In the genomic region with DNA sequence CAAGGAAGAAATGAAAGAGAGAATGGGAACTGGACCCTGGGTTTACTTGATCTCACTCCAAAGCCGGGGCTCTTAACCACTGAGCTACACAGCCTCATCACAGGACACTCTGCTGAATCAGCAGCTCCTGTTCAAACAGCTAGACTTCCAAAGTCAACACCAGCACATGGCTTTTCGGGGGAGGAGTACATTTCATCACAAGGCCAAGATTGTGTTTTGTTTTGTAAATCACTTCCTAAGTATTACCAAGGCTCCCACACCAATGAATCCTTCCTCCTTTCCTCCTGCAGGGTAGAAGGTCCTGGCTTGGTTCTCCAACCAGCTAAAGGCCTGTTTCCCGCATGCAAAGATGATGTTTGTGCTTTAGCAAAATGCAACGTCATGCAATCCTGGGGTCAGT, we compare ENCODE assay signal across 14 cellular contexts.
DNase-seq lines count a peak whose midpoint lies in the region; ATAC-seq and TF ChIP-seq lines count a peak whose summit lies in the region.
"Had no signal": no experiment of that assay in that cellular context is flagged by ENCODE, and none has a peak within 500 bp of the region (broad histone marks: within the 10 kb centered on the region; RNA-seq: fewer than 3 reads in every experiment).

No MANE protein-coding gene starts in this region.

- no peak overlapping the region for H2AFZ ChIP-seq in hepatocyte

- no peaks in the 10 kb centered on the region for H3K36me3 Mint-ChIP-seq in activated T-helper 17 cell treated with anti-CD3 and anti-CD28 coated beads, Interleukin-2, amount 50 U/mL, for 72 hours (ENCODE audit: low read depth)

- H3K9me3 ChIP-seq in hepatocyte (ENCODE audit: low read depth): no peaks in the 10 kb centered on the region
- H3K9me3 ChIP-seq: adrenal gland, SJSA1 had no signal

- H3K4me3 ChIP-seq in H7 (ENCODE audit: insufficient read depth, low read depth, low read length) (no peak overlapping the region), hepatocyte (no peak overlapping the region)
- H3K4me3 ChIP-seq: adrenal gland, SJSA1 had no signal

- H3K4me3 Mint-ChIP-seq in activated T-helper 17 cell treated with anti-CD3 and anti-CD28 coated beads, Interleukin-2, amount 50 U/mL, for 72 hours: no peak overlapping the region
- H3K4me3 Mint-ChIP-seq: activated B cell treated with CpG ODN at 0.5 μM for 24 hours had no signal

- 54% methylated on average over 4 of the region's 4 CpGs for WGBS in hepatocyte (ENCODE audit: low lambda C conversion rate, missing lambda C conversion rate)

- H3K79me2 ChIP-seq in hepatocyte: peaks cover 9% of the 10 kb centered on the region

- H4K20me1 ChIP-seq in hepatocyte (ENCODE audit: insufficient read depth, poor library complexity, severe bottlenecking): no peaks in the 10 kb centered on the region

- no peaks in the 10 kb centered on the region for H3K27me3 Mint-ChIP-seq in activated T-helper 17 cell treated with anti-CD3 and anti-CD28 coated beads, Interleukin-2, amount 50 U/mL, for 72 hours
- H3K27me3 Mint-ChIP-seq: activated B cell treated with CpG ODN at 0.5 μM for 24 hours had no signal

- no peak for TF ChIP-seq CTCF in hepatocyte (IDR thresholded peaks at IDR 0.05; ENCODE audit: poor library complexity)
- no peak for TF ChIP-seq CTCF in RWPE1 (conservative IDR thresholded peaks at IDR 0.05; ENCODE audit: low read depth)

- H3K27me3 ChIP-seq in H7 (ENCODE audit: control insufficient read depth, insufficient read depth, low read length): no peaks in the 10 kb centered on the region
- H3K27me3 ChIP-seq in hepatocyte: no peaks in the 10 kb centered on the region
- H3K27me3 ChIP-seq: adrenal gland, SJSA1 had no signal

- H3K27ac ChIP-seq in hepatocyte (no peak overlapping the region), RWPE1 (no peak overlapping the region)
- H3K27ac ChIP-seq: adrenal gland, SJSA1 had no signal

- H3K36me3 ChIP-seq in H7 (replicated peaks; ENCODE audit: control insufficient read depth, insufficient read depth, low read length) (no peaks in the 10 kb centered on the region), hepatocyte (replicated peaks; ENCODE audit: insufficient read depth, low read depth) (no peaks in the 10 kb centered on the region)
- H3K36me3 ChIP-seq: adrenal gland, SJSA1 had no signal

- H3K4me1 ChIP-seq in hepatocyte (ENCODE audit: insufficient read depth): peaks cover 10% of the 10 kb centered on the region
- H3K4me1 ChIP-seq: SJSA1 had no signal

- CTCF ChIA-PET in RWPE1 (lab: Yijun Ruan, JAX): no interaction called here

- no peak overlapping the region for H3K4me2 ChIP-seq in hepatocyte

- DNase-seq in H7 (peak; percentile 40), hepatocyte (ENCODE audit: low spot score) (peak; percentile 40), sciatic nerve (ENCODE audit: low spot score) (peak; percentile 55), RWPE1 (ENCODE audit: low spot score) (no peak), NCI-H1092 treated with DMSO at 0.1 percent for 48 hours (lab: John Stamatoyannopoulos, UW) (no peak)
- DNase-seq: activated B cell treated with CpG ODN at 0.5 μM for 24 hours; effector CD8-positive, alpha-beta T cell; hippocampal formation; NCI-H1436; NCI-H774 had no signal

- ATAC-seq in activated T-helper 17 cell treated with anti-CD3 and anti-CD28 coated beads, Interleukin-2, amount 50 U/mL, for 72 hours (replicated peaks): no peak
- ATAC-seq in sciatic nerve (peak; percentile 67), GM19455 (IDR thresholded peaks at IDR 0.05; ENCODE audit: unreplicated experiment) (no peak)

- POLR2A ChIA-PET in RWPE1 (lab: Yijun Ruan, JAX; ENCODE audit: low non-redundant PET): no interaction called here

- intact Hi-C loops in sciatic nerve (cut with DNase I): no loop called here

- H3K4me1 Mint-ChIP-seq in activated T-helper 17 cell treated with anti-CD3 and anti-CD28 coated beads, Interleukin-2, amount 50 U/mL, for 72 hours: peaks cover 27% of the 10 kb centered on the region

- no peaks in the 10 kb centered on the region for H3K9me3 Mint-ChIP-seq in activated T-helper 17 cell treated with anti-CD3 and anti-CD28 coated beads, Interleukin-2, amount 50 U/mL, for 72 hours

- H3K27ac Mint-ChIP-seq in activated T-helper 17 cell treated with anti-CD3 and anti-CD28 coated beads, Interleukin-2, amount 50 U/mL, for 72 hours: peak overlapping the region; percentile 39
- H3K27ac Mint-ChIP-seq: activated B cell treated with CpG ODN at 0.5 μM for 24 hours had no signal

- no peaks in the 10 kb centered on the region for H3K9me2 ChIP-seq in hepatocyte (replicated peaks; ENCODE audit: insufficient read depth)

Comparison
In these comparisons a context has a peak if more than half of its experiments do, and no peak if none do; other contexts are left out.
1. DNase-seq: peak in H7 (single experiment), hepatocyte (single experiment) and sciatic nerve (single experiment); none in RWPE1 (single experiment) and NCI-H1092 treated with DMSO at 0.1 percent for 48 hours (single experiment).